In genomic region chr4:121189351-121189750, GRCh38 we compare ENCODE assay signal across 16 cellular contexts. TPM values are rescaled to one million over a fixed set of nuclear protein-coding genes. Genes with fewer than 3 reads are reported as not detected.
A peak's percentile ranks its signal among the peaks of the same experiment; 100 is the strongest.
DNase-seq lines count a peak whose midpoint lies in the region; ATAC-seq and TF ChIP-seq lines count a peak whose summit lies in the region.
"Had no signal": no experiment of that assay in that cellular context is flagged by ENCODE, and none has a peak within 500 bp of the region (broad histone marks: within the 10 kb centered on the region; RNA-seq: fewer than 3 reads in every experiment).

No MANE protein-coding gene starts in this region.

- H3F3A ChIP-seq in Loucy (ENCODE audit: low read depth), result no peaks in the 10 kb centered on the region

- DNase-seq in activated CD8-positive, alpha-beta memory T cell treated with anti-CD3 and anti-CD28 coated beads, Interleukin-2, amount 10 ng/mL, durations not matched to agents 7 days and 5 days, result no peak
- DNase-seq in activated CD8-positive, alpha-beta memory T cell treated with anti-CD3 and anti-CD28 coated beads for 24 hours, result no peak
- no peak for DNase-seq in stimulated activated effector memory CD8-positive, alpha-beta T cell treated with anti-CD3 and anti-CD28 coated beads, Interleukin-12 subunit alpha, Interleukin-12 subunit beta, amount 100 ng/mL, for 72 hours (ENCODE audit: low spot score in 2 of 2)
- DNase-seq in MCF 10A (ENCODE audit: unreplicated experiment) (no peak), cerebellar cortex (ENCODE audit: low spot score) (no peak)
- DNase-seq: C1 segment of cervical spinal cord, DMS53, left ventricle myocardium superior, NCI-H1694 treated with DMSO at 0.1 percent for 48 hours, tibial artery had no signal

- no peaks in the 10 kb centered on the region for H3K9me2 ChIP-seq in Loucy (replicated peaks; ENCODE audit: low read depth, low read length)

- POLR2A ChIA-PET in MCF 10A (lab: Yijun Ruan, JAX), result no interaction called here

- peaks cover 30% of the 10 kb centered on the region for H3K4me1 ChIP-seq in Loucy (ENCODE audit: insufficient read depth, low read length, poor library complexity, severe bottlenecking)
- H3K4me1 ChIP-seq: A549, tibial artery had no signal

- H3K9me3 Mint-ChIP-seq in activated CD8-positive, alpha-beta memory T cell treated with anti-CD3 and anti-CD28 coated beads, Interleukin-2, amount 10 ng/mL, durations not matched to agents 7 days and 5 days (ENCODE audit: low read depth), result no peaks in the 10 kb centered on the region
- H3K9me3 Mint-ChIP-seq in activated naive CD8-positive, alpha-beta T cell (ENCODE audit: low read depth), result no peaks in the 10 kb centered on the region
- no peaks in the 10 kb centered on the region for H3K9me3 Mint-ChIP-seq in stimulated activated effector memory CD8-positive, alpha-beta T cell treated with anti-CD3 and anti-CD28 coated beads, Interleukin-12 subunit alpha, Interleukin-12 subunit beta, amount 100 ng/mL, for 72 hours
- no peaks in the 10 kb centered on the region for H3K9me3 Mint-ChIP-seq in MCF 10A (ENCODE audit: unreplicated experiment)

- no peaks in the 10 kb centered on the region for H3K36me3 ChIP-seq in Loucy (ENCODE audit: insufficient read depth, low read length)
- H3K36me3 ChIP-seq: right atrium auricular region, tibial artery had no signal

- H3K4me3 ChIP-seq in Loucy (ENCODE audit: low read length, poor library complexity, severe bottlenecking), result no peak overlapping the region
- H3K4me3 ChIP-seq: A549, mucosa of descending colon, right atrium auricular region, tibial artery had no signal

- H3K9ac ChIP-seq in Loucy (ENCODE audit: low read depth, low read length, poor library complexity, severe bottlenecking), result no peak overlapping the region

- H3K79me2 ChIP-seq in Loucy (ENCODE audit: insufficient read depth, low read length), result no peaks in the 10 kb centered on the region

- H3K27ac Mint-ChIP-seq in activated CD8-positive, alpha-beta memory T cell treated with anti-CD3 and anti-CD28 coated beads, Interleukin-2, amount 10 ng/mL, durations not matched to agents 7 days and 5 days, result peak overlapping the region; percentile 97
- H3K27ac Mint-ChIP-seq in activated naive CD8-positive, alpha-beta T cell, result peak overlapping the region; percentile 79
- peak overlapping the region; percentile 69 for H3K27ac Mint-ChIP-seq in stimulated activated effector memory CD8-positive, alpha-beta T cell treated with anti-CD3 and anti-CD28 coated beads, Interleukin-12 subunit alpha, Interleukin-12 subunit beta, amount 100 ng/mL, for 72 hours
- H3K27ac Mint-ChIP-seq in MCF 10A (ENCODE audit: low read depth, unreplicated experiment), result no peak overlapping the region

- H2AFZ ChIP-seq in Loucy (ENCODE audit: low read length), result no peak overlapping the region

- ATAC-seq in activated CD8-positive, alpha-beta memory T cell treated with anti-CD3 and anti-CD28 coated beads, Interleukin-2, amount 10 ng/mL, durations not matched to agents 7 days and 5 days, result peak; percentile 48
- peak; percentile 75 for ATAC-seq in stimulated activated effector memory CD8-positive, alpha-beta T cell treated with anti-CD3 and anti-CD28 coated beads, Interleukin-12 subunit alpha, Interleukin-12 subunit beta, amount 100 ng/mL, for 72 hours
- no peak for ATAC-seq in GM19463 (IDR thresholded peaks at IDR 0.05; ENCODE audit: unreplicated experiment)
- ATAC-seq: A549, left ventricle myocardium superior had no signal

- peak overlapping the region; percentile 77 for H3K4me3 Mint-ChIP-seq in activated CD8-positive, alpha-beta memory T cell treated with anti-CD3 and anti-CD28 coated beads, Interleukin-2, amount 10 ng/mL, durations not matched to agents 7 days and 5 days
- peak overlapping the region; percentile 73 for H3K4me3 Mint-ChIP-seq in activated naive CD8-positive, alpha-beta T cell
- H3K4me3 Mint-ChIP-seq in stimulated activated effector memory CD8-positive, alpha-beta T cell treated with anti-CD3 and anti-CD28 coated beads, Interleukin-12 subunit alpha, Interleukin-12 subunit beta, amount 100 ng/mL, for 72 hours, result peak overlapping the region; percentile 51
- H3K4me3 Mint-ChIP-seq in MCF 10A (ENCODE audit: unreplicated experiment), result no peak overlapping the region

- intact Hi-C loops in MCF 10A (cut with micrococcal nuclease), result no loop called here

- BruUV-seq in MCF 10A (replicated peaks; lab: Mats Ljungman, UMichigan), result no TSS peak

- TF ChIP-seq CTCF in Loucy (conservative IDR thresholded peaks at IDR 0.05; ENCODE audit: low read length) (no peak), MCF 10A (IDR thresholded peaks at IDR 0.05; ENCODE audit: unreplicated experiment) (no peak)

- no peaks in the 10 kb centered on the region for H3K9me3 ChIP-seq in Loucy (ENCODE audit: insufficient read depth, low read depth, low read length)
- H3K9me3 ChIP-seq: A549, mucosa of descending colon, right atrium auricular region, tibial artery had no signal

- peaks cover 10% of the 10 kb centered on the region for H3K36me3 Mint-ChIP-seq in activated CD8-positive, alpha-beta memory T cell treated with anti-CD3 and anti-CD28 coated beads, Interleukin-2, amount 10 ng/mL, durations not matched to agents 7 days and 5 days
- H3K36me3 Mint-ChIP-seq in activated naive CD8-positive, alpha-beta T cell, result no peaks in the 10 kb centered on the region
- peaks cover 50% of the 10 kb centered on the region for H3K36me3 Mint-ChIP-seq in stimulated activated effector memory CD8-positive, alpha-beta T cell treated with anti-CD3 and anti-CD28 coated beads, Interleukin-12 subunit alpha, Interleukin-12 subunit beta, amount 100 ng/mL, for 72 hours
- no peaks in the 10 kb centered on the region for H3K36me3 Mint-ChIP-seq in MCF 10A (ENCODE audit: insufficient read depth, unreplicated experiment)

- H4K20me1 ChIP-seq in Loucy (ENCODE audit: insufficient read depth, low read length, poor library complexity, severe bottlenecking), result no peaks in the 10 kb centered on the region

- H3K27me3 ChIP-seq in Loucy (ENCODE audit: insufficient read depth, low read length, poor library complexity, severe bottlenecking), result no peaks in the 10 kb centered on the region
- H3K27me3 ChIP-seq: right atrium auricular region had no signal

- no peaks in the 10 kb centered on the region for H3K27me3 Mint-ChIP-seq in activated CD8-positive, alpha-beta memory T cell treated with anti-CD3 and anti-CD28 coated beads, Interleukin-2, amount 10 ng/mL, durations not matched to agents 7 days and 5 days
- no peaks in the 10 kb centered on the region for H3K27me3 Mint-ChIP-seq in activated naive CD8-positive, alpha-beta T cell
- no peaks in the 10 kb centered on the region for H3K27me3 Mint-ChIP-seq in MCF 10A (ENCODE audit: insufficient read depth, unreplicated experiment)

- H3K4me2 ChIP-seq in Loucy (ENCODE audit: low read depth, low read length, poor library complexity, severe bottlenecking), result peak overlapping the region; percentile 51
- H3K4me2 ChIP-seq: A549 had no signal

- H3K4me1 Mint-ChIP-seq in activated CD8-positive, alpha-beta memory T cell treated with anti-CD3 and anti-CD28 coated beads, Interleukin-2, amount 10 ng/mL, durations not matched to agents 7 days and 5 days, result peaks cover 76% of the 10 kb centered on the region
- H3K4me1 Mint-ChIP-seq in activated naive CD8-positive, alpha-beta T cell (ENCODE audit: low read depth), result peaks cover 61% of the 10 kb centered on the region
- peaks cover 46% of the 10 kb centered on the region for H3K4me1 Mint-ChIP-seq in stimulated activated effector memory CD8-positive, alpha-beta T cell treated with anti-CD3 and anti-CD28 coated beads, Interleukin-12 subunit alpha, Interleukin-12 subunit beta, amount 100 ng/mL, for 72 hours
- H3K4me1 Mint-ChIP-seq in MCF 10A (ENCODE audit: insufficient read depth, unreplicated experiment), result peaks cover 15% of the 10 kb centered on the region

- CTCF ChIA-PET in activated CD8-positive, alpha-beta memory T cell treated with anti-CD3 and anti-CD28 coated beads, Interleukin-2, amount 10 ng/mL, durations not matched to agents 7 days and 5 days (lab: Charles Lee), result interaction anchor here (1.0 to 6.1 kb wide), 5 partner anchors 11 to 119 kb away, joined by 3 to 142 read pairs (median 43); no protein-coding TSS in a partner anchor
- CTCF ChIA-PET in MCF 10A (lab: Yijun Ruan, JAX), result interaction anchor here (0.7 to 8.4 kb wide), 4 partner anchors 9 to 618 kb away, joined by 3 to 138 read pairs (median 58); no protein-coding TSS in a partner anchor

RNA-seq across cellular contexts. Expression of gene TNIP3, which starts 25.2 kb away (rescaled TPM):
- total RNA-seq in activated CD8-positive, alpha-beta memory T cell treated with anti-CD3 and anti-CD28 coated beads, Interleukin-2, amount 10 ng/mL, durations not matched to agents 7 days and 5 days, result 1 to 10 TPM; 9.1 to 9.3 TPM
- total RNA-seq in MCF 10A (2022), result 2.0 and 2.1 TPM in 2 replicates
- total RNA-seq: left ventricle myocardium superior, right atrium auricular region had no signal
